10 cellular contexts compared by ENCODE assay signal in genomic region chr19:49475191-49475932, GRCh38. TPM values are rescaled to one million over a fixed set of nuclear protein-coding genes. Genes with fewer than 3 reads are reported as not detected.
DNase-seq lines count a peak whose midpoint lies in the region; ATAC-seq lines count a peak whose summit lies in the region.
"Had no signal": no experiment of that assay in that cellular context is flagged by ENCODE, and none has a peak within 500 bp of the region (broad histone marks: within the 10 kb centered on the region; RNA-seq: fewer than 3 reads in every experiment).

No MANE protein-coding gene starts in this region.

- H3K36me3 ChIP-seq in muscle layer of duodenum (ENCODE audit: control insufficient read depth in 1 of 2, insufficient read depth in 2 of 2, low read length in 2 of 2), result peaks cover 0 to 5% of the 10 kb centered on the region in 2 donors
- 0 out of 2 replicates have a peak, but pooled peaks cover 3% of the 10 kb centered on the region for H3K36me3 ChIP-seq in MG63

- H3K27me3 Mint-ChIP-seq in activated naive CD4-positive, alpha-beta T cell treated with anti-CD3 and anti-CD28 coated beads, Interleukin-2, amount 50 U/mL, for 24 hours, result no peaks in the 10 kb centered on the region

- DNase-seq in stimulated activated CD4-positive, alpha-beta T cell treated with anti-CD3 and anti-CD28 coated beads, Interleukin-15, amount 100 ng/mL, for 24 hours, result peak; percentile 34
- DNase-seq in stimulated activated CD4-positive, alpha-beta T cell treated with anti-CD3 and anti-CD28 coated beads, Interleukin-2, amount 100 ng/mL, for 48 hours, result no peak
- DNase-seq in DMS153 (lab: John Stamatoyannopoulos, UW) (no peak), MG63 (no peak)
- DNase-seq: Calu3, midbrain had no signal

- H3K36me3 Mint-ChIP-seq in activated naive CD4-positive, alpha-beta T cell treated with anti-CD3 and anti-CD28 coated beads, Interleukin-2, amount 50 U/mL, for 24 hours, result peaks cover 3% of the 10 kb centered on the region

- peak overlapping the region; percentile 98 for H3K27ac Mint-ChIP-seq in activated naive CD4-positive, alpha-beta T cell treated with anti-CD3 and anti-CD28 coated beads, Interleukin-2, amount 50 U/mL, for 24 hours

- H3K4me3 ChIP-seq in muscle layer of duodenum (ENCODE audit: low read depth in 1 of 2, low read length in 2 of 2) (peak overlapping the region; percentile 72 to 75), MG63 (no peak overlapping the region)

- H3K27ac ChIP-seq in muscle layer of duodenum (ENCODE audit: low read length), result peak overlapping the region; percentile 77

- peaks cover 51% of the 10 kb centered on the region for H3K4me1 Mint-ChIP-seq in activated naive CD4-positive, alpha-beta T cell treated with anti-CD3 and anti-CD28 coated beads, Interleukin-2, amount 50 U/mL, for 24 hours

- ATAC-seq in GM18858 (IDR thresholded peaks at IDR 0.05; ENCODE audit: unreplicated experiment) (no peak), HG03378 (IDR thresholded peaks at IDR 0.05; ENCODE audit: unreplicated experiment) (no peak)

- H3K9me3 Mint-ChIP-seq in activated naive CD4-positive, alpha-beta T cell treated with anti-CD3 and anti-CD28 coated beads, Interleukin-2, amount 50 U/mL, for 24 hours, result no peaks in the 10 kb centered on the region

- no peaks in the 10 kb centered on the region for H3K27me3 ChIP-seq in muscle layer of duodenum (ENCODE audit: low read depth, low read length)
- no peaks in the 10 kb centered on the region for H3K27me3 ChIP-seq in MG63

- peaks cover 7 to 8% of the 10 kb centered on the region in 2 donors for H3K4me1 ChIP-seq in muscle layer of duodenum (ENCODE audit: control insufficient read depth in 1 of 2, insufficient read depth in 2 of 2, low read length in 2 of 2)

- no peaks in the 10 kb centered on the region for H3K9me3 ChIP-seq in muscle layer of duodenum (ENCODE audit: control insufficient read depth in 1 of 2, low read length in 2 of 2)
- H3K9me3 ChIP-seq in MG63, result no peaks in the 10 kb centered on the region

- peak overlapping the region; percentile 96 for H3K4me3 Mint-ChIP-seq in activated naive CD4-positive, alpha-beta T cell treated with anti-CD3 and anti-CD28 coated beads, Interleukin-2, amount 50 U/mL, for 24 hours

RNA-seq across cellular contexts. Expression of gene FLT3LG, which starts 1.3 kb away (rescaled TPM):
- total RNA-seq in MG63 (2014; rRNA removed; shearing (Covaris generic); ENCODE audit: low replicate concordance), result 0.25 and 5.0 TPM in 2 replicates

RNA-seq across cellular contexts. Expression of gene RPL13A, which starts 12.0 kb away (rescaled TPM):
- 1,730 and 3,823 TPM in 2 replicates for total RNA-seq in MG63 (2014; rRNA removed; shearing (Covaris generic); ENCODE audit: low replicate concordance)

RNA-seq across cellular contexts. Expression of gene RPS11, which starts 20.9 kb away (rescaled TPM):
- 2,408 and 3,564 TPM in 2 replicates for total RNA-seq in MG63 (2014; rRNA removed; shearing (Covaris generic); ENCODE audit: low replicate concordance)

RNA-seq across cellular contexts. Expression of gene ALDH16A1, which starts 22.3 kb away (rescaled TPM):
- 86.4 and 89.0 TPM in 2 replicates for total RNA-seq in MG63 (2014; rRNA removed; shearing (Covaris generic); ENCODE audit: low replicate concordance)

RNA-seq across cellular contexts. Expression of gene PIH1D1, which starts 23.7 kb away (rescaled TPM):
- 121 and 144 TPM in 2 replicates for total RNA-seq in MG63 (2014; rRNA removed; shearing (Covaris generic); ENCODE audit: low replicate concordance)
